17 cellular contexts compared by ENCODE assay signal in the genomic region with DNA sequence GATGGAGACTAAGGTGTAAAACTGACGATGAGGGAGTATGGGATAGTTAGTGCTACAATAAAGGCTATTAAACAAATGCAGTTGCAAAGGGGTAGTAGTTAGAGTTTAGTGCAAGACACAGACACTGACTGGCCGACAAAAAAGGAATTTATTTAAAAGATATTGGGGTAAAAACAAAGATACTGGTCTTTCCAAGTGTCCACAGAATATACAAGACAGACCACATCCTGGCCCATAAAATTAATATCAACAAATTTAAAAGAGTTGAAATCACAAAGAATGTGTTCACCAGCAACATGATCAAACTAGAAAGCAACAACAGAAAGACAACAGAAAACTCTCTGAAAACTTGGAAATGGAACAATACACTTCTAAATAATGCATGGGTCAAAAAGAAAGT. TPM values are rescaled to one million over a fixed set of nuclear protein-coding genes. Genes with fewer than 3 reads are reported as not detected.
A peak's percentile ranks its signal among the peaks of the same experiment; 100 is the strongest.
DNase-seq lines count a peak whose midpoint lies in the region; ATAC-seq and TF ChIP-seq lines count a peak whose summit lies in the region.
"Had no signal": no experiment of that assay in that cellular context is flagged by ENCODE, and none has a peak within 500 bp of the region (broad histone marks: within the 10 kb centered on the region; RNA-seq: fewer than 3 reads in every experiment).

No MANE protein-coding gene starts in this region.

- no peak overlapping the region for H2BK120ac ChIP-seq in H9 (ENCODE audit: low read depth, low read length, poor library complexity, severe bottlenecking)

- peaks cover 13% of the 10 kb centered on the region for H3K36me3 ChIP-seq in mesodermal cell (ENCODE audit: control insufficient read depth, insufficient read depth, low read length)

- H3K4me2 ChIP-seq in H9 (ENCODE audit: insufficient read depth, insufficient read length, low read length) = no peak overlapping the region

- H2BK5ac ChIP-seq in H9 (ENCODE audit: insufficient read length, low read length) = no peak overlapping the region

- no peak overlapping the region for H3K9ac ChIP-seq in H9 (ENCODE audit: extremely low read depth, insufficient read length, low read length)

- H3K9me3 Mint-ChIP-seq in stimulated activated naive CD8-positive, alpha-beta T cell treated with anti-CD3 and anti-CD28 coated beads, Interleukin-15, Interleukin-2, amounts not matched to agents 100 ng/mL and 50 ng/mL, for 24 hours = no peaks in the 10 kb centered on the region
- no peaks in the 10 kb centered on the region for H3K9me3 Mint-ChIP-seq in stimulated activated naive CD8-positive, alpha-beta T cell treated with anti-CD3 and anti-CD28 coated beads, Interleukin-15, amount 100 ng/mL, for 72 hours
- H3K9me3 Mint-ChIP-seq in CD4-positive, alpha-beta T cell = no peaks in the 10 kb centered on the region
- no peaks in the 10 kb centered on the region for H3K9me3 Mint-ChIP-seq in H9
- H3K9me3 Mint-ChIP-seq: CD4-positive, CD25-positive, alpha-beta regulatory T cell; type B pancreatic cell had no signal

- H3K4me3 Mint-ChIP-seq in stimulated activated naive CD8-positive, alpha-beta T cell treated with anti-CD3 and anti-CD28 coated beads, Interleukin-15, Interleukin-2, amounts not matched to agents 100 ng/mL and 50 ng/mL, for 24 hours = no peak overlapping the region
- H3K4me3 Mint-ChIP-seq in stimulated activated naive CD8-positive, alpha-beta T cell treated with anti-CD3 and anti-CD28 coated beads, Interleukin-15, amount 100 ng/mL, for 72 hours = no peak overlapping the region
- no peak overlapping the region for H3K4me3 Mint-ChIP-seq in CD4-positive, alpha-beta T cell
- no peak overlapping the region for H3K4me3 Mint-ChIP-seq in H9

- H3K4me1 Mint-ChIP-seq in stimulated activated naive CD8-positive, alpha-beta T cell treated with anti-CD3 and anti-CD28 coated beads, Interleukin-15, Interleukin-2, amounts not matched to agents 100 ng/mL and 50 ng/mL, for 24 hours (ENCODE audit: low read depth) = peaks cover 55% of the 10 kb centered on the region
- H3K4me1 Mint-ChIP-seq in stimulated activated naive CD8-positive, alpha-beta T cell treated with anti-CD3 and anti-CD28 coated beads, Interleukin-15, amount 100 ng/mL, for 72 hours = peaks cover 51% of the 10 kb centered on the region
- H3K4me1 Mint-ChIP-seq in CD4-positive, alpha-beta T cell (ENCODE audit: low read depth) = peaks cover 61% of the 10 kb centered on the region
- H3K4me1 Mint-ChIP-seq in H9 = peaks cover 19 to 20% of the 10 kb centered on the region in 2 experiments

- intact Hi-C loops in CD4-positive, alpha-beta T cell (cut with DNase I, micrococcal nuclease) = no loop called here

- H3K4me3 ChIP-seq in mesodermal cell (ENCODE audit: extremely low read depth, insufficient read depth, low read length, poor library complexity, severe bottlenecking) = no peak overlapping the region
- H3K4me3 ChIP-seq: esophagus muscularis mucosa had no signal

- POLR2A ChIA-PET in CD4-positive, alpha-beta T cell (lab: Charles Lee) = interaction anchor here (0.7 to 1.3 kb wide), 2 partner anchors 55 to 138 kb away, joined by 3 to 4 read pairs; partner anchors contain the start of gene CFDP1

- no peak overlapping the region for H2BK20ac ChIP-seq in H9 (ENCODE audit: low read depth, low read length, poor library complexity, severe bottlenecking)

- H4K20me1 ChIP-seq in H9 (ENCODE audit: control insufficient read depth, insufficient read depth, insufficient read length) = no peaks in the 10 kb centered on the region

- H4K91ac ChIP-seq in H9 (ENCODE audit: insufficient read length, low read depth, low read length) = no peak overlapping the region

- no peak overlapping the region for H2BK12ac ChIP-seq in H9 (ENCODE audit: insufficient read length, low read depth, low read length)

- no peak overlapping the region for H3T11ph ChIP-seq in H9 (ENCODE audit: low read length)

- no peaks in the 10 kb centered on the region for H3K9me3 ChIP-seq in mesodermal cell (ENCODE audit: control insufficient read depth, low read length)
- no peaks in the 10 kb centered on the region for H3K9me3 ChIP-seq in CD4-positive, alpha-beta T cell (ENCODE audit: control insufficient read depth, low read length)
- no peaks in the 10 kb centered on the region for H3K9me3 ChIP-seq in H9 (ENCODE audit: control insufficient read depth, low read depth, low read length)
- H3K9me3 ChIP-seq: esophagus muscularis mucosa had no signal

- no peak overlapping the region for H3K23ac ChIP-seq in H9 (ENCODE audit: insufficient read length, low read depth, low read length)

- TF ChIP-seq CTCF in CD4-positive, alpha-beta T cell (IDR thresholded peaks at IDR 0.05) = no peak
- no peak for TF ChIP-seq CTCF in H9 (conservative IDR thresholded peaks at IDR 0.05)

- H4K5ac ChIP-seq in H9 (ENCODE audit: insufficient read length, low read depth, low read length) = no peak overlapping the region

- no peak overlapping the region for H2AK5ac ChIP-seq in H9 (ENCODE audit: insufficient read length, low read length)

- H3K36me3 Mint-ChIP-seq in stimulated activated naive CD8-positive, alpha-beta T cell treated with anti-CD3 and anti-CD28 coated beads, Interleukin-15, Interleukin-2, amounts not matched to agents 100 ng/mL and 50 ng/mL, for 24 hours (ENCODE audit: low read depth) = peaks cover 78% of the 10 kb centered on the region
- H3K36me3 Mint-ChIP-seq in CD4-positive, alpha-beta T cell (ENCODE audit: low read depth) = peaks cover 26% of the 10 kb centered on the region
- H3K36me3 Mint-ChIP-seq in H9 (ENCODE audit: insufficient read depth in 1 of 3, low read depth in 3 of 3) = peaks cover 0 to 22% (median 18%) of the 10 kb centered on the region in 3 experiments; a peak in 6 of 7 replicates

- H3K56ac ChIP-seq in H9 (ENCODE audit: insufficient read length, low read depth, low read length) = no peak overlapping the region

- no peaks in the 10 kb centered on the region for H3K79me1 ChIP-seq in H9 (ENCODE audit: insufficient read depth, low read depth, low read length, poor library complexity, severe bottlenecking)

- H3K27me3 ChIP-seq in CD4-positive, alpha-beta T cell (ENCODE audit: control insufficient read depth, insufficient read depth, low read length) = no peaks in the 10 kb centered on the region
- H3K27me3 ChIP-seq in H9 (ENCODE audit: insufficient read depth, low read length) = no peaks in the 10 kb centered on the region
- H3K27me3 ChIP-seq: esophagus muscularis mucosa had no signal

- H3K23me2 ChIP-seq in H9 (ENCODE audit: insufficient read length, low read depth, low read length, poor library complexity, severe bottlenecking) = no peaks in the 10 kb centered on the region

- H3K27ac Mint-ChIP-seq in stimulated activated naive CD8-positive, alpha-beta T cell treated with anti-CD3 and anti-CD28 coated beads, Interleukin-15, Interleukin-2, amounts not matched to agents 100 ng/mL and 50 ng/mL, for 24 hours = peak overlapping the region; percentile 18
- no peak overlapping the region for H3K27ac Mint-ChIP-seq in stimulated activated naive CD8-positive, alpha-beta T cell treated with anti-CD3 and anti-CD28 coated beads, Interleukin-15, amount 100 ng/mL, for 72 hours
- no peak overlapping the region for H3K27ac Mint-ChIP-seq in CD4-positive, alpha-beta T cell
- H3K27ac Mint-ChIP-seq in H9 = peak overlapping the region in 1 of 3 experiments; percentile 18; a peak in 1 of 7 replicates
- H3K27ac Mint-ChIP-seq: activated naive CD8-positive, alpha-beta T cell had no signal

- no peak overlapping the region for H3K4ac ChIP-seq in H9 (ENCODE audit: low read depth, low read length)

- no peak overlapping the region for H3K18ac ChIP-seq in H9 (ENCODE audit: insufficient read length, low read depth, low read length)

- 82 to 100% methylated on average over 1 of the region's 2 CpGs for WGBS in mesodermal cell (ENCODE audit: insufficient coverage in 2 of 2), 2 experiments
- no CpG with 5 or more reads among the region's 2 CpGs for WGBS in H9 (ENCODE audit: extremely low coverage, insufficient read length, low lambda C conversion rate)

- H3K4me1 ChIP-seq in mesodermal cell (ENCODE audit: control insufficient read depth, insufficient read depth, low read length, poor library complexity, severe bottlenecking) (peaks cover 40% of the 10 kb centered on the region), H9 (ENCODE audit: insufficient read depth, low read length) (no peaks in the 10 kb centered on the region)

- no peak for ATAC-seq in stimulated activated naive CD8-positive, alpha-beta T cell treated with anti-CD3 and anti-CD28 coated beads, Interleukin-15, amount 100 ng/mL, for 72 hours
- ATAC-seq in CD4-positive, alpha-beta T cell (ENCODE audit: poor library complexity) = no peak
- ATAC-seq in HG02642 (IDR thresholded peaks at IDR 0.05; ENCODE audit: poor library complexity, unreplicated experiment) = no peak

- H3K27ac ChIP-seq in caudate nucleus (ENCODE audit: low read depth, low read length) (peak overlapping the region; percentile 48), mesodermal cell (ENCODE audit: low read depth, low read length, severe bottlenecking) (peak overlapping the region; percentile 74), H9 (ENCODE audit: insufficient read length, low read depth, low read length) (no peak overlapping the region)
- H3K27ac ChIP-seq in CD4-positive, alpha-beta T cell (ENCODE audit: low read depth, low read length) = no peak overlapping the region

- no peak for DNase-seq in stimulated activated naive CD8-positive, alpha-beta T cell treated with anti-CD3 and anti-CD28 coated beads, Interleukin-15, amount 100 ng/mL, for 72 hours
- DNase-seq in caudate nucleus (lab: John Stamatoyannopoulos, UW) = no peak
- no peak for DNase-seq in CD4-positive, alpha-beta T cell
- no peak for DNase-seq in middle frontal gyrus (ENCODE audit: extremely low spot score, low spot score)
- DNase-seq in H9 = no peak
- DNase-seq: activated CD4-positive, alpha-beta T cell treated with anti-CD3 and anti-CD28 coated beads, Interleukin-2, amount 50 U/mL, for 48 hours; activated T-cell treated with anti-CD3 and anti-CD28 coated beads, Interleukin-2, amount 50 U/mL, for 1 hour; CD4-positive, CD25-positive, alpha-beta regulatory T cell; NCI-H1694 treated with DMSO at 0.1 percent for 48 hours; RPMI8226; stimulated activated naive CD4-positive, alpha-beta T cell had no signal

- peaks cover 28% of the 10 kb centered on the region for H3K27me3 Mint-ChIP-seq in stimulated activated naive CD8-positive, alpha-beta T cell treated with anti-CD3 and anti-CD28 coated beads, Interleukin-15, Interleukin-2, amounts not matched to agents 100 ng/mL and 50 ng/mL, for 24 hours
- peaks cover 18% of the 10 kb centered on the region for H3K27me3 Mint-ChIP-seq in stimulated activated naive CD8-positive, alpha-beta T cell treated with anti-CD3 and anti-CD28 coated beads, Interleukin-15, amount 100 ng/mL, for 72 hours
- H3K27me3 Mint-ChIP-seq in CD4-positive, alpha-beta T cell = no peaks in the 10 kb centered on the region
- no peaks in the 10 kb centered on the region for H3K27me3 Mint-ChIP-seq in H9 (ENCODE audit: low read depth)
- H3K27me3 Mint-ChIP-seq: activated naive CD8-positive, alpha-beta T cell; CD4-positive, CD25-positive, alpha-beta regulatory T cell; type B pancreatic cell had no signal

- H3K79me2 ChIP-seq in H9 (ENCODE audit: insufficient read depth, low read length) = no peaks in the 10 kb centered on the region

- H2BK15ac ChIP-seq in H9 (ENCODE audit: low read depth, low read length) = no peak overlapping the region

- CTCF ChIA-PET in CD4-positive, alpha-beta T cell (lab: Charles Lee) = interaction anchor here (4.7 kb wide), 1 partner anchor 145 kb away, joined by 16 read pairs; no protein-coding TSS in a partner anchor

- H2AFZ ChIP-seq in H9 (ENCODE audit: low read length) = no peak overlapping the region

- H3K14ac ChIP-seq in H9 (ENCODE audit: insufficient read depth, low read length) = no peak overlapping the region

- no peak overlapping the region for H4K8ac ChIP-seq in H9 (replicated peaks; ENCODE audit: insufficient read length, low read depth, low read length)

RNA-seq across cellular contexts. Expression of gene CFDP1, which starts 54.7 kb away (rescaled TPM):
- polyA plus RNA-seq in mesodermal cell (2013, experiment 1 of 2) = 80.9 TPM
- 83.0 TPM for polyA plus RNA-seq in mesodermal cell (2013, experiment 2 of 2)
- total RNA-seq in CD4-positive, alpha-beta T cell = 10 to 100 TPM; 23.0 to 25.5 TPM
- total RNA-seq in H9 (2021) = 89.1 and 89.2 TPM in 2 replicates

Comparison
In these comparisons a context has a peak if more than half of its experiments do, and no peak if none do; other contexts are left out.
1. H3K27ac ChIP-seq: peak in caudate nucleus (single experiment) and mesodermal cell (single experiment); none in CD4-positive, alpha-beta T cell (single experiment) and H9 (single experiment).